In the genomic region with DNA sequence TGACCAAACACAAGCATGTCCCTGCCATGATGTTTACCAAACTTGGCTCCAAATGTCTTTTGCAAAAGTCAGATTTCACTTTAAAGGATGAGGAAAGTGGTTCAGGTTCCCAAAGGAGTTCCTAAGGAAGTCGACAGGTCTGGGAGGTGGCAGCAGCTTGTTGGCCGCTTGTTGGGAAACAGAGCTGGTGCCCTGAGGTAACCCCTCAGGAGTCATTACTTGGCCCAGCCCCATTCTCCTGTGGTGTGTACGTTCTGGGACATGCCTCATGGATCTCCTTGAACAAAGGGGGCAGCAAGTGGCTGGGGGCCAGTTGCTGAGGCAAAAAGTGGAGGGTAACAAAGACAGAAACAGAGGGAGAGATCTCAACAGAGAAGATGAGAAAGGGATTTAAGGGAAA, we compare ENCODE assay signal across 8 cellular contexts. TPM values are rescaled to one million over a fixed set of nuclear protein-coding genes. Genes with fewer than 3 reads are reported as not detected.
DNase-seq lines count a peak whose midpoint lies in the region; ATAC-seq and TF ChIP-seq lines count a peak whose summit lies in the region.

No MANE protein-coding gene starts in this region.

- H3K4me1 Mint-ChIP-seq in activated T-cell treated with anti-CD3 and anti-CD28 coated beads, Interleukin-2, amount 50 U/mL, for 24 hours (ENCODE audit: low read depth) = peaks cover 40% of the 10 kb centered on the region
- peaks cover 44% of the 10 kb centered on the region for H3K4me1 Mint-ChIP-seq in activated T-cell treated with anti-CD3 and anti-CD28 coated beads, Interleukin-2, amount 50 U/mL, for 4 hours (ENCODE audit: low read depth)
- H3K4me1 Mint-ChIP-seq in effector memory CD8-positive, alpha-beta T cell (ENCODE audit: low read depth in 2 of 2) = peaks cover 48 to 56% of the 10 kb centered on the region in 2 donors

- H3K36me3 ChIP-seq in upper lobe of left lung = peaks cover 34 to 79% (median 62%) of the 10 kb centered on the region in 4 donors

- peaks cover 77% of the 10 kb centered on the region for H3K36me3 Mint-ChIP-seq in activated T-cell treated with anti-CD3 and anti-CD28 coated beads, Interleukin-2, amount 50 U/mL, for 24 hours (ENCODE audit: low read depth)
- peaks cover 16% of the 10 kb centered on the region for H3K36me3 Mint-ChIP-seq in activated T-cell treated with anti-CD3 and anti-CD28 coated beads, Interleukin-2, amount 50 U/mL, for 4 hours (ENCODE audit: insufficient read depth)
- H3K36me3 Mint-ChIP-seq in effector memory CD8-positive, alpha-beta T cell (ENCODE audit: insufficient read depth) = peaks cover 58% of the 10 kb centered on the region

- no peak overlapping the region for H3K4me3 Mint-ChIP-seq in activated T-cell treated with anti-CD3 and anti-CD28 coated beads, Interleukin-2, amount 50 U/mL, for 24 hours
- no peak overlapping the region for H3K4me3 Mint-ChIP-seq in activated T-cell treated with anti-CD3 and anti-CD28 coated beads, Interleukin-2, amount 50 U/mL, for 4 hours
- H3K4me3 Mint-ChIP-seq in effector memory CD8-positive, alpha-beta T cell = no peak overlapping the region

- peak overlapping the region; percentile 79 to 99 (median 90) for H3K27ac ChIP-seq in upper lobe of left lung

- TF ChIP-seq POLR2A in upper lobe of left lung (IDR thresholded peaks at IDR 0.05) = no peak

- no peaks in the 10 kb centered on the region for H3K27me3 ChIP-seq in upper lobe of left lung

- peak overlapping the region; percentile 78 for H3K27ac Mint-ChIP-seq in activated T-cell treated with anti-CD3 and anti-CD28 coated beads, Interleukin-2, amount 50 U/mL, for 24 hours
- peak overlapping the region; percentile 84 to 99 for H3K27ac Mint-ChIP-seq in effector memory CD8-positive, alpha-beta T cell

- TF ChIP-seq EP300 in upper lobe of left lung (IDR thresholded peaks at IDR 0.05) = no peak

- peaks cover 51 to 59% (median 53%) of the 10 kb centered on the region in 4 donors for H3K4me1 ChIP-seq in upper lobe of left lung

- no peaks in the 10 kb centered on the region for H3K9me3 ChIP-seq in upper lobe of left lung

- 35 to 47% methylated on average over 3 of the region's 3 CpGs for WGBS in upper lobe of left lung, 2 donors

- no peak overlapping the region for H3K4me3 ChIP-seq in upper lobe of left lung

- no peak for ATAC-seq in activated T-cell treated with anti-CD3 and anti-CD28 coated beads, Interleukin-2, amount 50 U/mL, for 4 hours
- ATAC-seq in effector memory CD8-positive, alpha-beta T cell (replicated peaks) = no peak
- no peak for ATAC-seq in upper lobe of left lung (ENCODE audit: low FRiP score in 2 of 2)

- no peaks in the 10 kb centered on the region for H3K27me3 Mint-ChIP-seq in activated T-cell treated with anti-CD3 and anti-CD28 coated beads, Interleukin-2, amount 50 U/mL, for 24 hours
- H3K27me3 Mint-ChIP-seq in activated T-cell treated with anti-CD3 and anti-CD28 coated beads, Interleukin-2, amount 50 U/mL, for 4 hours (ENCODE audit: low read depth) = no peaks in the 10 kb centered on the region
- no peaks in the 10 kb centered on the region for H3K27me3 Mint-ChIP-seq in effector memory CD8-positive, alpha-beta T cell

- no peaks in the 10 kb centered on the region for H3K9me3 Mint-ChIP-seq in activated T-cell treated with anti-CD3 and anti-CD28 coated beads, Interleukin-2, amount 50 U/mL, for 24 hours
- no peaks in the 10 kb centered on the region for H3K9me3 Mint-ChIP-seq in activated T-cell treated with anti-CD3 and anti-CD28 coated beads, Interleukin-2, amount 50 U/mL, for 4 hours
- no peaks in the 10 kb centered on the region for H3K9me3 Mint-ChIP-seq in effector memory CD8-positive, alpha-beta T cell

- TF ChIP-seq CTCF in upper lobe of left lung (IDR thresholded peaks at IDR 0.05) = no peak

- no peak for DNase-seq in activated T-cell treated with anti-CD3 and anti-CD28 coated beads, Interleukin-2, amount 50 U/mL, for 24 hours
- no peak for DNase-seq in activated T-cell treated with anti-CD3 and anti-CD28 coated beads, Interleukin-2, amount 50 U/mL, for 4 hours
- DNase-seq in effector memory CD8-positive, alpha-beta T cell = no peak
- peak; percentile 74 for DNase-seq in myocyte (ENCODE audit: low read depth)
- peak in 1 of 2 donors; percentile 78 for DNase-seq in upper lobe of left lung
- no peak for DNase-seq in GDM1 (lab: John Stamatoyannopoulos, UW)
- DNase-seq in stimulated activated CD4-positive, alpha-beta T cell treated with anti-CD3 and anti-CD28 coated beads, Interleukin-2, amount 100 ng/mL, for 24 hours = no peak
- no peak for DNase-seq in EL

RNA-seq across cellular contexts. Expression of gene TMBIM1, which starts 10.9 kb away (rescaled TPM):
- 10 to 100 TPM; 49.0 to 60.5 (median 52.8) TPM for total RNA-seq in activated T-cell treated with anti-CD3 and anti-CD28 coated beads, Interleukin-2, amount 50 U/mL, for 4 hours
- total RNA-seq in myocyte (198 and 212 TPM in 2 replicates), upper lobe of left lung (100 to 1,000 TPM; 112 to 359 (median 236) TPM)
- 195 TPM for polyA plus RNA-seq in myocyte (2012)

RNA-seq across cellular contexts. Expression of gene PNKD, which starts 11.1 kb away (rescaled TPM):
- 10 to 100 TPM; 14.7 to 19.1 (median 17.8) TPM for total RNA-seq in activated T-cell treated with anti-CD3 and anti-CD28 coated beads, Interleukin-2, amount 50 U/mL, for 4 hours
- total RNA-seq in myocyte = 30.6 and 37.8 TPM in 2 replicates
- 82.9 TPM for polyA plus RNA-seq in myocyte (2012)
- 100 to 1,000 TPM in 2 of 6 donors, 10 to 100 TPM in 4; 69.8 to 153 (median 87.2) TPM for total RNA-seq in upper lobe of left lung

RNA-seq across cellular contexts. Expression of gene AAMP, which starts 11.5 kb away (rescaled TPM):
- total RNA-seq in activated T-cell treated with anti-CD3 and anti-CD28 coated beads, Interleukin-2, amount 50 U/mL, for 4 hours = 100 to 1,000 TPM; 128 to 142 (median 131) TPM
- total RNA-seq in myocyte (173 and 198 TPM in 2 replicates), upper lobe of left lung (100 to 1,000 TPM in 4 of 6 donors, 10 to 100 TPM in 2; 67.1 to 168 (median 118) TPM)
- 108 TPM for polyA plus RNA-seq in myocyte (2012)

RNA-seq across cellular contexts. Expression of gene GPBAR1, which starts 20.6 kb away (rescaled TPM):
- total RNA-seq in activated T-cell treated with anti-CD3 and anti-CD28 coated beads, Interleukin-2, amount 50 U/mL, for 4 hours = under 1 TPM; 0.66 to 0.69 (median 0.68) TPM
- total RNA-seq in myocyte = 0.57 and 1.1 TPM in 2 replicates
- polyA plus RNA-seq in myocyte (2012) = 0.69 TPM
- 1 to 10 TPM in 5 of 6 donors, under 1 TPM in 1; 0.33 to 6.4 (median 4.1) TPM for total RNA-seq in upper lobe of left lung
